In genomic region chr5:10627185-10628115, GRCh38 we compare ENCODE assay signal across 8 cellular contexts.
DNase-seq lines count a peak whose midpoint lies in the region; ATAC-seq and TF ChIP-seq lines count a peak whose summit lies in the region.

No MANE protein-coding gene starts in this region.

- H3K23ac ChIP-seq in mesendoderm (ENCODE audit: low read length) = no peak overlapping the region

- no peak overlapping the region for H2BK120ac ChIP-seq in mesendoderm (ENCODE audit: low read depth, low read length)

- H4K5ac ChIP-seq in mesendoderm (ENCODE audit: low read length) = no peak overlapping the region

- peak overlapping the region; percentile 89 for H3K4me2 ChIP-seq in mesendoderm (ENCODE audit: low read length)

- H3K4me3 ChIP-seq in endodermal cell (ENCODE audit: low read length) = peak overlapping the region; percentile 75
- no peak overlapping the region for H3K4me3 ChIP-seq in mesendoderm (ENCODE audit: low read length)

- no peak overlapping the region for H3K18ac ChIP-seq in mesendoderm (ENCODE audit: low read length)

- peak; percentile 38 for ATAC-seq in GM21360 (IDR thresholded peaks at IDR 0.05; ENCODE audit: unreplicated experiment)
- peak; percentile 95 for ATAC-seq in activated CD8-positive, alpha-beta memory T cell treated with anti-CD3 and anti-CD28 coated beads, Interleukin-2, amount 10 ng/mL, durations not matched to agents 7 days and 5 days

- peaks cover 2% of the 10 kb centered on the region for H3K79me1 ChIP-seq in mesendoderm (ENCODE audit: low read length)

- H3K9me3 Mint-ChIP-seq in activated CD8-positive, alpha-beta memory T cell treated with anti-CD3 and anti-CD28 coated beads, Interleukin-2, amount 10 ng/mL, durations not matched to agents 7 days and 5 days (ENCODE audit: low read depth) = no peaks in the 10 kb centered on the region
- H3K9me3 Mint-ChIP-seq in endodermal cell = no peaks in the 10 kb centered on the region

- peak overlapping the region; percentile 75 for H3K4me3 Mint-ChIP-seq in activated CD8-positive, alpha-beta memory T cell treated with anti-CD3 and anti-CD28 coated beads, Interleukin-2, amount 10 ng/mL, durations not matched to agents 7 days and 5 days
- peak overlapping the region; percentile 54 for H3K4me3 Mint-ChIP-seq in endodermal cell

- no peak overlapping the region for H2BK15ac ChIP-seq in mesendoderm (replicated peaks; ENCODE audit: low read depth)

- CTCF ChIA-PET in activated CD8-positive, alpha-beta memory T cell treated with anti-CD3 and anti-CD28 coated beads, Interleukin-2, amount 10 ng/mL, durations not matched to agents 7 days and 5 days (lab: Charles Lee) = interaction anchor here (0.7 to 4.6 kb wide), 36 partner anchors 8 to 380 kb away, joined by 3 to 77 read pairs (median 4); partner anchors contain the start of genes ANKRD33B, ATPSCKMT, CCT5 and DAP

- 5 to 10% methylated on average over 11 to 19 of the region's 20 CpGs for WGBS in endodermal cell (ENCODE audit: insufficient coverage in 1 of 2, insufficient read length in 1 of 2), 2 experiments
- no CpG with 5 or more reads among the region's 20 CpGs for WGBS in mesendoderm (ENCODE audit: extremely low coverage, insufficient coverage, low lambda C conversion rate)

- no peaks in the 10 kb centered on the region for H3K4me1 ChIP-seq in endodermal cell (ENCODE audit: control insufficient read depth, insufficient read depth, low read length)
- no peaks in the 10 kb centered on the region for H3K4me1 ChIP-seq in mesendoderm (ENCODE audit: control insufficient read depth, low read depth, low read length)

- peaks cover 2% of the 10 kb centered on the region for H3K27me3 Mint-ChIP-seq in activated CD8-positive, alpha-beta memory T cell treated with anti-CD3 and anti-CD28 coated beads, Interleukin-2, amount 10 ng/mL, durations not matched to agents 7 days and 5 days
- peaks cover 7% of the 10 kb centered on the region for H3K27me3 Mint-ChIP-seq in endodermal cell (ENCODE audit: insufficient read depth)

- peak overlapping the region; percentile 17 for H3K9ac ChIP-seq in endodermal cell (ENCODE audit: extremely low read depth, low read length, poor library complexity, severe bottlenecking)
- peak overlapping the region; percentile 47 for H3K9ac ChIP-seq in mesendoderm (ENCODE audit: low read length)

- no peaks in the 10 kb centered on the region for H3K79me2 ChIP-seq in mesendoderm (ENCODE audit: control insufficient read depth, insufficient read depth, low read length)

- H3K36me3 ChIP-seq in endodermal cell (ENCODE audit: control insufficient read depth, insufficient read depth, low read length) (no peaks in the 10 kb centered on the region), mesendoderm (ENCODE audit: control insufficient read depth, insufficient read depth, low read length) (no peaks in the 10 kb centered on the region)

- H3K27ac ChIP-seq in endodermal cell (ENCODE audit: low read depth, low read length) (no peak overlapping the region), mesendoderm (ENCODE audit: low read depth, low read length) (no peak overlapping the region)

- peak; percentile 96 for TF ChIP-seq CTCF in endodermal cell (conservative IDR thresholded peaks at IDR 0.05)

- H4K8ac ChIP-seq in mesendoderm (ENCODE audit: low read depth, low read length) = no peak overlapping the region

- H3K9me3 ChIP-seq in endodermal cell (ENCODE audit: control insufficient read depth, low read length) = no peaks in the 10 kb centered on the region

- peak overlapping the region; percentile 28 for H3K56ac ChIP-seq in mesendoderm (ENCODE audit: low read length)

- no peak overlapping the region for H3K4ac ChIP-seq in mesendoderm (ENCODE audit: low read depth, low read length)

- no peak overlapping the region for H2BK5ac ChIP-seq in mesendoderm (ENCODE audit: low read length)

- peaks cover 45% of the 10 kb centered on the region for H3K4me1 Mint-ChIP-seq in activated CD8-positive, alpha-beta memory T cell treated with anti-CD3 and anti-CD28 coated beads, Interleukin-2, amount 10 ng/mL, durations not matched to agents 7 days and 5 days
- peaks cover 26% of the 10 kb centered on the region for H3K4me1 Mint-ChIP-seq in endodermal cell

- H3K27me3 ChIP-seq in endodermal cell (ENCODE audit: control insufficient read depth, insufficient read depth, low read length, poor library complexity, severe bottlenecking) = no peaks in the 10 kb centered on the region
- H3K27me3 ChIP-seq in mesendoderm (ENCODE audit: insufficient read depth, low read length, poor library complexity) = no peaks in the 10 kb centered on the region

- no peak overlapping the region for H2AK5ac ChIP-seq in mesendoderm (ENCODE audit: low read length)

- H3K36me3 Mint-ChIP-seq in activated CD8-positive, alpha-beta memory T cell treated with anti-CD3 and anti-CD28 coated beads, Interleukin-2, amount 10 ng/mL, durations not matched to agents 7 days and 5 days = peaks cover 4% of the 10 kb centered on the region
- no peaks in the 10 kb centered on the region for H3K36me3 Mint-ChIP-seq in endodermal cell (ENCODE audit: low read depth)

- DNase-seq in Caki2 (ENCODE audit: low read depth) (peak; percentile 97), HT-29 (ENCODE audit: low spot score) (peak; percentile 93), NOMO-1 (lab: John Stamatoyannopoulos, UW; ENCODE audit: unreplicated experiment in 2 of 2) (peak; percentile 96 to 99), endodermal cell (peak; percentile 98), mesendoderm (peak; percentile 100)
- peak; percentile 89 for DNase-seq in activated CD8-positive, alpha-beta memory T cell treated with anti-CD3 and anti-CD28 coated beads, Interleukin-2, amount 10 ng/mL, durations not matched to agents 7 days and 5 days
- DNase-seq in stimulated activated CD8-positive, alpha-beta memory T cell treated with anti-CD3 and anti-CD28 coated beads, Interleukin-15, amount 100 ng/mL, for 1 hour (ENCODE audit: low read depth) = peak; percentile 65

- peak overlapping the region; percentile 90 for H3K27ac Mint-ChIP-seq in activated CD8-positive, alpha-beta memory T cell treated with anti-CD3 and anti-CD28 coated beads, Interleukin-2, amount 10 ng/mL, durations not matched to agents 7 days and 5 days
- H3K27ac Mint-ChIP-seq in endodermal cell = peak overlapping the region; percentile 95

- in situ Hi-C loops in Caki2 (cut with HindIII; ENCODE audit: low pct_unique_long_range_greater_than_20kb, low sequenced_read_pairs) = loop anchor here (10.0 kb wide), 1 partner anchor 173 kb away; no protein-coding TSS in a partner anchor
